12 cellular contexts compared by ENCODE assay signal in genomic region chr18:58208207-58208944, GRCh38.
A peak's percentile ranks its signal among the peaks of the same experiment; 100 is the strongest.
DNase-seq lines count a peak whose midpoint lies in the region; ATAC-seq and TF ChIP-seq lines count a peak whose summit lies in the region.
"Had no signal": no experiment of that assay in that cellular context is flagged by ENCODE, and none has a peak within 500 bp of the region (broad histone marks: within the 10 kb centered on the region; RNA-seq: fewer than 3 reads in every experiment).

No MANE protein-coding gene starts in this region.

- peaks cover 42% of the 10 kb centered on the region for H3K4me1 Mint-ChIP-seq in chondrocyte (ENCODE audit: low read depth)

- ATAC-seq in GM19397 (IDR thresholded peaks at IDR 0.05; ENCODE audit: unreplicated experiment) (no peak), HG03097 (IDR thresholded peaks at IDR 0.05; ENCODE audit: low FRiP score, unreplicated experiment) (no peak)
- ATAC-seq: activated naive CD4-positive, alpha-beta T cell treated with anti-CD3 and anti-CD28 coated beads, Interleukin-2, amount 50 U/mL, for 72 hours; HepG2 had no signal

- no peak overlapping the region for H3K9ac ChIP-seq in muscle layer of colon (ENCODE audit: low read length)

- H3K9me3 ChIP-seq in cardiac muscle cell (ENCODE audit: low read depth): no peaks in the 10 kb centered on the region
- H3K9me3 ChIP-seq in muscle layer of colon (ENCODE audit: low read length): no peaks in the 10 kb centered on the region
- H3K9me3 ChIP-seq: right lobe of liver had no signal

- H3K9me3 Mint-ChIP-seq in chondrocyte (ENCODE audit: low read depth): no peaks in the 10 kb centered on the region

- no peaks in the 10 kb centered on the region for H3K36me3 Mint-ChIP-seq in chondrocyte (ENCODE audit: low read depth)
- H3K36me3 Mint-ChIP-seq: activated naive CD4-positive, alpha-beta T cell treated with anti-CD3 and anti-CD28 coated beads, Interleukin-2, amount 50 U/mL, for 72 hours had no signal

- H3K36me3 ChIP-seq in cardiac muscle cell (no peaks in the 10 kb centered on the region), muscle layer of colon (ENCODE audit: insufficient read depth, low read length) (no peaks in the 10 kb centered on the region)
- H3K36me3 ChIP-seq: right lobe of liver had no signal

- H3K27ac ChIP-seq in cardiac muscle cell (peak overlapping the region; percentile 83), muscle layer of colon (ENCODE audit: low read depth, low read length) (peak overlapping the region; percentile 27)
- H3K27ac ChIP-seq: right lobe of liver, SK-N-MC had no signal

- no peak for DNase-seq in cardiac muscle cell (ENCODE audit: low read depth in 1 of 2, low spot score in 1 of 2)
- DNase-seq in cardiac septum (ENCODE audit: low spot score): no peak
- no peak for DNase-seq in chondrocyte (ENCODE audit: low spot score)
- no peak for DNase-seq in T-helper 1 cell
- DNase-seq in COLO829 (ENCODE audit: low spot score): no peak

- H3K4me3 ChIP-seq in cardiac muscle cell (no peak overlapping the region), muscle layer of colon (ENCODE audit: low read depth in 1 of 2, low read length in 2 of 2) (no peak overlapping the region)
- H3K4me3 ChIP-seq: right lobe of liver, SK-N-MC had no signal

- intact Hi-C loops in cardiac septum (cut with DNase I): no loop called here

- no peak for TF ChIP-seq CTCF in cardiac muscle cell (IDR thresholded peaks at IDR 0.05; ENCODE audit: low read depth, low read length)
- TF ChIP-seq CTCF in chondrocyte (IDR thresholded peaks at IDR 0.05): no peak

- H3K27me3 Mint-ChIP-seq in chondrocyte (ENCODE audit: low read depth): no peaks in the 10 kb centered on the region

- no peaks in the 10 kb centered on the region for H3K27me3 ChIP-seq in cardiac muscle cell
- no peaks in the 10 kb centered on the region for H3K27me3 ChIP-seq in muscle layer of colon (ENCODE audit: control insufficient read depth in 1 of 2, insufficient read depth in 2 of 2, low read length in 2 of 2)
- H3K27me3 ChIP-seq: right lobe of liver had no signal

- H3K4me3 Mint-ChIP-seq in chondrocyte (ENCODE audit: unreplicated experiment): no peak overlapping the region

- H3K4me1 ChIP-seq in cardiac muscle cell (ENCODE audit: low read depth) (peaks cover 9% of the 10 kb centered on the region), muscle layer of colon (ENCODE audit: insufficient read depth, low read length) (peaks cover 37% of the 10 kb centered on the region)

- peak overlapping the region; percentile 49 for H3K27ac Mint-ChIP-seq in chondrocyte (ENCODE audit: unreplicated experiment)
- H3K27ac Mint-ChIP-seq: activated naive CD4-positive, alpha-beta T cell treated with anti-CD3 and anti-CD28 coated beads, Interleukin-2, amount 50 U/mL, for 72 hours had no signal
